ENCODE assay signal across 7 cellular contexts in the genomic region with DNA sequence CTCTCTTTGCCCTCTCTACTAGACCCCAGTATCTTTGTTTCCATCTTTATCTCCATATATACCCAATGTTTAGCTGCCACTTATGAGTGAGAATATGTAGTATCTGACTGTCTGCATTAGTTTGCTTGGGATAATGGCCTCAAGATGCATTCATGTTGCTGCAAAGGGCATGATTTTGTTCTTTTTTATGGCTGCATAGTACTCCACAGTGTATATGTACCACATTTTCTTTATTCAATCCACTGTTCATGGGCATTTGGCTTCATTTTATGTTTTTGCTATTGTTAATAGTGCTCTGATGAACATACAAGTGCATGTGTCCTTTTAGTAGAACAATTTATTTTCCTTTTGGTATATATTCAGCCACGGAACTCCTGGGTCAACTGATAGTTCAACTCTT.
"Had no signal": no experiment of that assay in that cellular context is flagged by ENCODE, and none has a peak within 500 bp of the region (broad histone marks: within the 10 kb centered on the region; RNA-seq: fewer than 3 reads in every experiment).

No MANE protein-coding gene starts in this region.

- H3K4me2 ChIP-seq: KMS-11 had no signal

- H3K4me3 Mint-ChIP-seq: IgD-negative memory B cell had no signal

- H3K27ac ChIP-seq: HL-60, KMS-11 had no signal

- FAIRE-seq: HepG2, HTR-8/SVneo had no signal

- ATAC-seq: HepG2 had no signal

- DNase-seq: IMR-90, KG1 had no signal

- H3K27ac Mint-ChIP-seq: IgD-negative memory B cell had no signal

- H3K9ac ChIP-seq: KMS-11 had no signal

- H3K36me3 Mint-ChIP-seq: IgD-negative memory B cell had no signal

- H3K4me1 Mint-ChIP-seq: IgD-negative memory B cell had no signal
